12 cellular contexts compared by ENCODE assay signal in the genomic region with DNA sequence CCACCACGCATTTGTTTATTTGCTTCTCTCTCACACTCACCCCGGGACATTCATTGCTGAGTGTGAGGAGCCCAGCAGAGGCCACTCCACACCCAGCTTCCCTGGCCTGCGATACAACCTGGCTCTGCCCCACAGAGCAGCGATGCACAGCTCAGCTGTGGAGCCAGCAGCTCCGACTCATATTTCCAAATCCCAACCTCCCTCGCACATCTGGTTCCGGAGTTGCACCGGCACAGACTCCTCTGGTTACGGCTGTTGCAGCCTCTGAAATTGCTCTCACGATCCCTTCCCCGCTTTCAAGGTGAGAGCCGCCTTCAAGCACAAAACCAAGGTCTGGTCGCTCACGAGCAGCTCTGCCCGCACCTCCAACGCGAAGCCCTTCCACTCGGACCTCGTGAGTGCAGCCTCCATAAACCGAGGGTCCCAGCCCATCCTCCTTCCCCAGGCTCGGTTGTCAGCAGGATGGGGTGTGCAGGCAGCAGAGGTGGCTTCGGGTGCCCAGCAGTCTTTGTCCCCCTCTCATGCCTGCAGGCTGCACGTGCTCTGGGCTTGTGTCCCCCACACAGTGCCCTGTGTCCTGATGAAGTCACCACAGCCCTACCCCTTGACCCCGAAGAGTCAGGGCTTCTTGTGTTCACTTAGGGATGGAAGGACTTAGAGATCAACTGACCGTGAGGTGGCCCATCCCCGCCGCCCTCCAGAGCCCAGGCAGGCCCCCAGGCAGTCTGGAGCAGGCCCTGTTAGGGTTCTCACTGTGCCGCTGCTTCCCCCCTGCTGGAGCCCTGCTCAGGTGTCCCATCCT.
A peak's percentile ranks its signal among the peaks of the same experiment; 100 is the strongest.
DNase-seq lines count a peak whose midpoint lies in the region; TF ChIP-seq lines count a peak whose summit lies in the region.
"Had no signal": no experiment of that assay in that cellular context is flagged by ENCODE, and none has a peak within 500 bp of the region (broad histone marks: within the 10 kb centered on the region; RNA-seq: fewer than 3 reads in every experiment).

No MANE protein-coding gene starts in this region.

- no peak overlapping the region for H2BK20ac ChIP-seq in H9 (ENCODE audit: low read depth, low read length, poor library complexity, severe bottlenecking)

- no peak for TF ChIP-seq POLR2A in ovary (IDR thresholded peaks at IDR 0.05)

- H3K18ac ChIP-seq in H9 (ENCODE audit: insufficient read length, low read depth, low read length) = no peak overlapping the region

- H3K27ac ChIP-seq in H9 (ENCODE audit: insufficient read length, low read depth, low read length) = no peak overlapping the region
- peak overlapping the region in 1 of 2 donors; percentile 20 for H3K27ac ChIP-seq in ovary
- H3K27ac ChIP-seq in substantia nigra (ENCODE audit: low read depth, low read length, poor library complexity, severe bottlenecking) = no peak overlapping the region

- H4K5ac ChIP-seq in H9 (ENCODE audit: insufficient read length, low read depth, low read length) = no peak overlapping the region

- TF ChIP-seq CTCF in H9 (conservative IDR thresholded peaks at IDR 0.05) (no peak), ovary (IDR thresholded peaks at IDR 0.05) (no peak)

- no peaks in the 10 kb centered on the region for H3K36me3 ChIP-seq in ovary

- H3K27me3 Mint-ChIP-seq in H9 (ENCODE audit: low read depth) = peaks cover 5% of the 10 kb centered on the region
- no peaks in the 10 kb centered on the region for H3K27me3 Mint-ChIP-seq in activated CD4-positive, alpha-beta T cell treated with anti-CD3 and anti-CD28 coated beads, Interleukin-2, amount 10 ng/mL, durations not matched to agents 7 days and 5 days

- H4K91ac ChIP-seq in H9 (ENCODE audit: insufficient read length, low read depth, low read length) = no peak overlapping the region

- no peaks in the 10 kb centered on the region for H3K36me3 Mint-ChIP-seq in H9 (ENCODE audit: insufficient read depth in 1 of 3, low read depth in 3 of 3)
- no peaks in the 10 kb centered on the region for H3K36me3 Mint-ChIP-seq in activated CD4-positive, alpha-beta T cell treated with anti-CD3 and anti-CD28 coated beads, Interleukin-2, amount 10 ng/mL, durations not matched to agents 7 days and 5 days (ENCODE audit: low read depth)
- H3K36me3 Mint-ChIP-seq: naive thymus-derived CD4-positive, alpha-beta T cell had no signal

- CTCF ChIA-PET in activated CD4-positive, alpha-beta T cell treated with anti-CD3 and anti-CD28 coated beads, Interleukin-2, amount 10 ng/mL, durations not matched to agents 7 days and 5 days (lab: Charles Lee) = no interaction called here

- H2BK15ac ChIP-seq in H9 (ENCODE audit: low read depth, low read length) = no peak overlapping the region

- H3K14ac ChIP-seq in H9 (ENCODE audit: insufficient read depth, low read length) = no peak overlapping the region; the same call in 1 of the 2 replicates

- no peaks in the 10 kb centered on the region for H3K79me1 ChIP-seq in H9 (ENCODE audit: insufficient read depth, low read depth, low read length, poor library complexity, severe bottlenecking)

- H3K4me2 ChIP-seq in H9 (ENCODE audit: insufficient read depth, insufficient read length, low read length) = no peak overlapping the region

- H3K4me3 Mint-ChIP-seq in H9 = no peak overlapping the region; a peak in 1 of 5 replicates
- H3K4me3 Mint-ChIP-seq in activated CD4-positive, alpha-beta T cell treated with anti-CD3 and anti-CD28 coated beads, Interleukin-2, amount 10 ng/mL, durations not matched to agents 7 days and 5 days = no peak overlapping the region
- H3K4me3 Mint-ChIP-seq: naive thymus-derived CD4-positive, alpha-beta T cell had no signal

- H3K23ac ChIP-seq in H9 (ENCODE audit: insufficient read length, low read depth, low read length) = no peak overlapping the region

- POLR2A ChIA-PET in activated CD4-positive, alpha-beta T cell treated with anti-CD3 and anti-CD28 coated beads, Interleukin-2, amount 10 ng/mL, durations not matched to agents 7 days and 5 days (lab: Charles Lee) = no interaction called here

- no peaks in the 10 kb centered on the region for H3K79me2 ChIP-seq in H9 (ENCODE audit: insufficient read depth, low read length)

- H3K56ac ChIP-seq in H9 (ENCODE audit: insufficient read length, low read depth, low read length) = no peak overlapping the region

- H2AFZ ChIP-seq in H9 (ENCODE audit: low read length) = no peak overlapping the region

- H3K9me3 Mint-ChIP-seq in H9 = no peaks in the 10 kb centered on the region
- no peaks in the 10 kb centered on the region for H3K9me3 Mint-ChIP-seq in activated CD4-positive, alpha-beta T cell treated with anti-CD3 and anti-CD28 coated beads, Interleukin-2, amount 10 ng/mL, durations not matched to agents 7 days and 5 days
- H3K9me3 Mint-ChIP-seq: naive thymus-derived CD4-positive, alpha-beta T cell had no signal

- DNase-seq in H9 (peak; percentile 29), NCI-H526 treated with DMSO at 0.1 percent for 48 hours (lab: John Stamatoyannopoulos, UW) (peak; percentile 17), fibroblast of the conjunctiva (ENCODE audit: low read depth) (peak; percentile 30), ovary (peak; percentile 69 to 84 (median 79)), substantia nigra (lab: John Stamatoyannopoulos, UW) (no peak), midbrain (lab: John Stamatoyannopoulos, UW) (no peak), SHP77 treated with DMSO at 0.1 percent for 48 hours (lab: John Stamatoyannopoulos, UW) (no peak)
- DNase-seq in activated CD4-positive, alpha-beta T cell treated with anti-CD3 and anti-CD28 coated beads, Interleukin-2, amount 10 ng/mL, durations not matched to agents 7 days and 5 days = no peak
- DNase-seq: activated CD8-positive, alpha-beta memory T cell treated with anti-CD3 and anti-CD28 coated beads, Interleukin-2, amount 50 U/mL, for 4 hours; NCI-H1105 had no signal

- H2AK5ac ChIP-seq in H9 (ENCODE audit: insufficient read length, low read length) = no peak overlapping the region

- TF ChIP-seq EP300 in ovary (IDR thresholded peaks at IDR 0.05) = no peak

- H2BK5ac ChIP-seq in H9 (ENCODE audit: insufficient read length, low read length) = no peak overlapping the region

- H3K27ac Mint-ChIP-seq in H9 = no peak overlapping the region; a peak in 2 of 7 replicates
- H3K27ac Mint-ChIP-seq in activated CD4-positive, alpha-beta T cell treated with anti-CD3 and anti-CD28 coated beads, Interleukin-2, amount 10 ng/mL, durations not matched to agents 7 days and 5 days = no peak overlapping the region
- H3K27ac Mint-ChIP-seq: naive thymus-derived CD4-positive, alpha-beta T cell had no signal

- no peak overlapping the region for H3K4ac ChIP-seq in H9 (ENCODE audit: low read depth, low read length)

- H3K27me3 ChIP-seq in H9 (ENCODE audit: insufficient read depth, low read length) = no peaks in the 10 kb centered on the region
- no peaks in the 10 kb centered on the region for H3K27me3 ChIP-seq in ovary

- no peaks in the 10 kb centered on the region for H3K23me2 ChIP-seq in H9 (ENCODE audit: insufficient read length, low read depth, low read length, poor library complexity, severe bottlenecking)

- no peak overlapping the region for H3T11ph ChIP-seq in H9 (ENCODE audit: low read length)

- no peak overlapping the region for H3K4me3 ChIP-seq in ovary
- H3K4me3 ChIP-seq: GM12878 had no signal

- H3K4me1 Mint-ChIP-seq in H9 = peaks cover 0 to 7% of the 10 kb centered on the region in 2 experiments; a peak in 2 of 4 replicates
- H3K4me1 Mint-ChIP-seq in activated CD4-positive, alpha-beta T cell treated with anti-CD3 and anti-CD28 coated beads, Interleukin-2, amount 10 ng/mL, durations not matched to agents 7 days and 5 days = no peaks in the 10 kb centered on the region

- no peak overlapping the region for H3K9ac ChIP-seq in H9 (ENCODE audit: extremely low read depth, insufficient read length, low read length)

- no peak overlapping the region for H2BK120ac ChIP-seq in H9 (ENCODE audit: low read depth, low read length, poor library complexity, severe bottlenecking)

- no peaks in the 10 kb centered on the region for H4K20me1 ChIP-seq in H9 (ENCODE audit: control insufficient read depth, insufficient read depth, insufficient read length)

- H3K9me3 ChIP-seq in H9 (ENCODE audit: control insufficient read depth, low read depth, low read length) (no peaks in the 10 kb centered on the region), ovary (no peaks in the 10 kb centered on the region)

- H4K8ac ChIP-seq in H9 (replicated peaks; ENCODE audit: insufficient read length, low read depth, low read length) = no peak overlapping the region

- intact Hi-C loops in ovary (cut with DNase I) = loop anchor here in 2 of 4 donors (10.0 kb wide), 2 partner anchors 223 to 697 kb away; no protein-coding TSS in a partner anchor

- no peak overlapping the region for H2BK12ac ChIP-seq in H9 (ENCODE audit: insufficient read length, low read depth, low read length)

- no peaks in the 10 kb centered on the region for H3K4me1 ChIP-seq in H9 (ENCODE audit: insufficient read depth, low read length)
- no peaks in the 10 kb centered on the region for H3K4me1 ChIP-seq in ovary (ENCODE audit: insufficient read depth)

- WGBS in H9 (ENCODE audit: extremely low coverage, insufficient read length, low lambda C conversion rate) = no CpG with 5 or more reads among the region's 28 CpGs
- 34 to 38% (median 36%) methylated on average over 28 of the region's 28 CpGs for WGBS in ovary, 3 donors

Comparison
In these comparisons a context has a peak if more than half of its experiments do, and no peak if none do; other contexts are left out.
1. DNase-seq: peak in H9 (single experiment), NCI-H526 treated with DMSO at 0.1 percent for 48 hours (single experiment), fibroblast of the conjunctiva (single experiment) and ovary (5 of 5); none in activated CD4-positive, alpha-beta T cell treated with anti-CD3 and anti-CD28 coated beads, Interleukin-2, amount 10 ng/mL, durations not matched to agents 7 days and 5 days (single experiment), substantia nigra (0 of 49), midbrain (single experiment) and SHP77 treated with DMSO at 0.1 percent for 48 hours (single experiment).